Comparison of ENCODE assay signal across 8 cellular contexts in the genomic region with DNA sequence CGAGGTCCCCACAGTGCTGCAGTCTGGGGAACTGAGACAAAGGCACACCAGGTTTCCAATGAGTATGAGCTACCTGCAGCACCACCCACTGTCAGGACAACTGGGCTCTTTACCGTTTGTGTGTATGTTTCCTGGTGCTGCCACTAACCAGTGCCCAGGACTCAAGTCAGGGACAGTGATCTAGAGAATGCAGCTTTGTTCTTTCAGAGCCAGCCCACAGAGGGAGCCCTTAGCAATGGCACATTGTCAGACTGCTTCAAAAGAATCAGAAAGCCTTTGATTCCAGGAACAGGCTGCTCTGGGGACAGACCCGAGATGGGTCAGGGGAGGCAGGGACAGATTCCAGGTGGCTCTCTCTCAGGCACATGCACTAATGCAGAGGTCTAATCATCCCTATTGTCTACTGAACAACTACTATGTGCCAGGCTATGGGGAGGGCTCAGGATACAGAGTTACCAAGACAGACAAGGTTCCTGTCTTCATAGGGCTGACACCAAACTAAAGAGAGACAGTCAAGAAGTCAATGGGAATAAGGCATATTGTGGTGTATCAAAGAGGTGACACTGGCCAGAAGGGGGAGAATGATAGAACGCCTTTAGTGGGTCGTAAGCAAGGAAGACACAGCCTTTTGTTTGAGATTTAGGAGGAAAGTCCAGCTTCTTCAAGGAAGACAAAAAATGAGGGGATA.
DNase-seq lines count a peak whose midpoint lies in the region; ATAC-seq and TF ChIP-seq lines count a peak whose summit lies in the region.

No MANE protein-coding gene starts in this region.

- ATAC-seq in HG03378 (IDR thresholded peaks at IDR 0.05; ENCODE audit: unreplicated experiment), result no peak

- DNase-seq in C1 segment of cervical spinal cord (lab: John Stamatoyannopoulos, UW), result peak in 11 of 14 donors; percentile 27 to 75 (median 59)
- no peak for DNase-seq in GM13977 (ENCODE audit: low spot score)
- peak in 39 of 56 donors; percentile 4 to 84 (median 49) for DNase-seq in amygdala (lab: John Stamatoyannopoulos, UW)
- peak; percentile 93 for DNase-seq in medulla oblongata (ENCODE audit: extremely low spot score)
- no peak for DNase-seq in H4 (ENCODE audit: low spot score)
- no peak for DNase-seq in NCI-H1694 treated with DMSO at 0.1 percent for 48 hours (lab: John Stamatoyannopoulos, UW)
- DNase-seq in cerebellar nuclear complex (lab: John Stamatoyannopoulos, UW), result no peak

- TF ChIP-seq CTCF in GM13977 (IDR thresholded peaks at IDR 0.05; ENCODE audit: extremely low read depth, insufficient read depth, missing control alignments), result peak; percentile 20

- in situ Hi-C loops in GM13977 (cut with MboI; ENCODE audit: low pct_unique_long_range_greater_than_20kb, low sequenced_read_pairs, unreplicated experiment), result loop anchor here (5.0 kb wide), 1 partner anchor 49 kb away; no protein-coding TSS in a partner anchor

Comparison
In these comparisons a context has a peak if more than half of its experiments do, and no peak if none do; other contexts are left out.
1. DNase-seq: peak in C1 segment of cervical spinal cord (11 of 14), amygdala (39 of 56) and medulla oblongata (single experiment); none in GM13977 (single experiment), H4 (single experiment), NCI-H1694 treated with DMSO at 0.1 percent for 48 hours (single experiment) and cerebellar nuclear complex (0 of 2).